Comparison of ENCODE assay signal across 9 cellular contexts in the genomic region with DNA sequence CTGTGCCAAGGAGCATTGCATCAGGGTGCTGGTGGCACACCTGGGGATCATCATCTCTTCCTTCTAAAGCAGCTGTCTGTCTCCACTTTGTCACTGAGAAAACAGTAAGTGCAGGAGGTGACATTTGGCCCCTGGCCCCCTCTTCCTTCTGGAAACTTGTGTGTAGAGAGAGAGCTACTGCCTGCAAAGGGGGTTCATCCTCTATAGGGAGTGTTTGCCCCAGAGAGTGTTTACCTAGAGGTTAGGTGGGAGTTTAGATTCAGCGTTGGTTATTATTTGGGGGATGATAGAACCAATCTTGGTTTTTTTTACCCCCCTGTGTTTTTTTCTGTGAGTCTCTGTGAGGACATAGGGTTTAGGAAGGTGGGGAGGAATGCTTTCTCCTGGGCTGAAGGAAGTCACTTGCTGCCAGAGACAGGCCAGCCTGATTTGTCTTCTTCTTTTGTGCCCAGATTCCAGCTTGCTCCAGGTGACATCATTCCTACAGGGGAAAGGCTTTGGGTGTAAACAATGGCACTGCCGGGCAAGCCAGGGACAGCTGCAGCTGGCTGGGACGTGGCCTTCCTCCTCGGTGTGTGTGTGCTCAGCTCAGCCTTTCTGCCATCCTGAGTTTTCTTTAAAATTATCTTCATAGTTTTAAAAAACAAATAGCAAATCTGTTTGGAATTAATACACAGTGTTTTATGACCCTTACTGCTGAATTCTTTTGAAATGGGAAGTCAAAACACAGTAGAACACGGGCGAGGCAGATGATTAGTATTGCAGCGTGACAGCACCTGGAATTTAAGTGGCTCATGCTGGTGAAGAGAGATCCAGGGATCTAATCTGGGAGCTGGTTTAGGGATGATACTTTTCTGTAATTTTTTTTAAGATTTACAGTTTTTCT. TPM values are rescaled to one million over a fixed set of nuclear protein-coding genes. Genes with fewer than 3 reads are reported as not detected.
DNase-seq lines count a peak whose midpoint lies in the region; ATAC-seq and TF ChIP-seq lines count a peak whose summit lies in the region.
"Had no signal": no experiment of that assay in that cellular context is flagged by ENCODE, and none has a peak within 500 bp of the region (broad histone marks: within the 10 kb centered on the region; RNA-seq: fewer than 3 reads in every experiment).

No MANE protein-coding gene starts in this region.

- peaks cover 0 to 4% of the 10 kb centered on the region in 2 donors for H3K36me3 ChIP-seq in gastroesophageal sphincter

- DNase-seq in NCI-H2227 (lab: John Stamatoyannopoulos, UW; ENCODE audit: unreplicated experiment) (peak; percentile 9), NCI-H2227 treated with DMSO at 0.1 percent for 48 hours (lab: John Stamatoyannopoulos, UW) (no peak), SHP77 treated with DMSO at 0.1 percent for 48 hours (lab: John Stamatoyannopoulos, UW) (peak; percentile 79), progenitor cell of endocrine pancreas (ENCODE audit: low spot score, unreplicated experiment) (no peak), KBM-7 (no peak), OCI-M1 (lab: John Stamatoyannopoulos, UW) (no peak)
- DNase-seq: left cardiac atrium had no signal

- ATAC-seq in gastroesophageal sphincter: peak; percentile 40
- no peak for ATAC-seq in GM19395 (IDR thresholded peaks at IDR 0.05; ENCODE audit: unreplicated experiment)

- no peak for TF ChIP-seq POLR2A in gastroesophageal sphincter (IDR thresholded peaks at IDR 0.05)

- H3K9me3 Mint-ChIP-seq in progenitor cell of endocrine pancreas (ENCODE audit: low read depth): peaks cover 3% of the 10 kb centered on the region

- TF ChIP-seq CTCF in gastroesophageal sphincter (IDR thresholded peaks at IDR 0.05): no peak
- no peak for TF ChIP-seq CTCF in progenitor cell of endocrine pancreas (IDR thresholded peaks at IDR 0.05; ENCODE audit: unreplicated experiment)

- H3K27me3 ChIP-seq in gastroesophageal sphincter: no peaks in the 10 kb centered on the region

- peaks cover 59% of the 10 kb centered on the region for H3K4me1 Mint-ChIP-seq in progenitor cell of endocrine pancreas (ENCODE audit: low read depth)

- no peaks in the 10 kb centered on the region for H3K27me3 Mint-ChIP-seq in progenitor cell of endocrine pancreas

- H3K36me3 Mint-ChIP-seq in progenitor cell of endocrine pancreas (ENCODE audit: insufficient read depth): peaks cover 17% of the 10 kb centered on the region

- in situ Hi-C loops in KBM-7 (cut with MboI; ENCODE audit: low pct_unique_long_range_greater_than_20kb, low sequenced_read_pairs): no loop called here

- no peak overlapping the region for H3K4me3 ChIP-seq in gastroesophageal sphincter

- peak overlapping the region; percentile 96 for H3K27ac Mint-ChIP-seq in progenitor cell of endocrine pancreas

- no peaks in the 10 kb centered on the region for H3K9me3 ChIP-seq in gastroesophageal sphincter

- H3K4me1 ChIP-seq in gastroesophageal sphincter: peaks cover 18 to 100% (median 77%) of the 10 kb centered on the region in 3 donors

- TF ChIP-seq EP300 in gastroesophageal sphincter (IDR thresholded peaks at IDR 0.05): no peak

- H3K4me3 Mint-ChIP-seq in progenitor cell of endocrine pancreas (ENCODE audit: low read depth): peak overlapping the region; percentile 29

- WGBS in gastroesophageal sphincter (ENCODE audit: low coverage in 1 of 2), 2 donors: 8 to 15% methylated on average over 6 to 7 of the region's 7 CpGs

- H3K27ac ChIP-seq in gastroesophageal sphincter: peak overlapping the region; percentile 35 to 77 (median 66)

RNA-seq across cellular contexts. Expression of a gene that starts 24.5 kb away (rescaled TPM):
- 100 to 1,000 TPM; 102 to 198 (median 108) TPM for total RNA-seq in gastroesophageal sphincter
- total RNA-seq in progenitor cell of endocrine pancreas: 416 and 460 TPM in 2 replicates

Comparison
In these comparisons a context has a peak if more than half of its experiments do, and no peak if none do; other contexts are left out.
1. DNase-seq: peak in NCI-H2227 (single experiment) and SHP77 treated with DMSO at 0.1 percent for 48 hours (single experiment); none in NCI-H2227 treated with DMSO at 0.1 percent for 48 hours (single experiment), progenitor cell of endocrine pancreas (single experiment), KBM-7 (single experiment) and OCI-M1 (single experiment).